ENCODE assay signal across 1 cellular context in genomic region chr11:62879150-62879549, GRCh38.
TF ChIP-seq lines count a peak whose summit lies in the region.

No MANE protein-coding gene starts in this region.

TF ChIP-seq in H1, 55 proteins besides CTCF, POLR2A, EP300 and RAD21:
- TF ChIP-seq KDM1A (IDR thresholded peaks at IDR 0.05; ENCODE audit: borderline replicate concordance, low read length): 0 out of 2 replicates have a peak, but pooled peaks have one; percentile 22
- no peak for TF ChIP-seq HDAC6 (IDR thresholded peaks at IDR 0.05; ENCODE audit: low read depth, low read length)
- 0 out of 2 replicates have a peak, but pooled peaks have one; percentile 6 for TF ChIP-seq TAF1 (IDR thresholded peaks at IDR 0.05; ENCODE audit: low read depth, low read length)
